In genomic region chr4:69088473-69088872, GRCh38 we compare ENCODE assay signal across 2 cellular contexts.
TF ChIP-seq lines count a peak whose summit lies in the region.

No MANE protein-coding gene starts in this region.

TF ChIP-seq in HepG2, 621 proteins besides CTCF, POLR2A, EP300 and RAD21:
- TF ChIP-seq ZBTB38 (CRISPR knock-in tag; IDR thresholded peaks at IDR 0.05) (no peak), ZNF432 (CRISPR knock-in tag; IDR thresholded peaks at IDR 0.05; ENCODE audit: borderline replicate concordance) (no peak), SMARCC2 (IDR thresholded peaks at IDR 0.05) (no peak), ZNF672 (CRISPR knock-in tag; IDR thresholded peaks at IDR 0.05) (no peak), ZNF235 (CRISPR knock-in tag; IDR thresholded peaks at IDR 0.05; ENCODE audit: borderline replicate concordance) (no peak), ZNF768 (CRISPR knock-in tag; IDR thresholded peaks at IDR 0.05) (no peak)

TF ChIP-seq in HEK293T, 16 proteins besides CTCF, POLR2A, EP300 and RAD21:
- TF ChIP-seq FOXM1 (IDR thresholded peaks at IDR 0.05; ENCODE audit: borderline replicate concordance): no peak
